8 cellular contexts compared by ENCODE assay signal in the genomic region with DNA sequence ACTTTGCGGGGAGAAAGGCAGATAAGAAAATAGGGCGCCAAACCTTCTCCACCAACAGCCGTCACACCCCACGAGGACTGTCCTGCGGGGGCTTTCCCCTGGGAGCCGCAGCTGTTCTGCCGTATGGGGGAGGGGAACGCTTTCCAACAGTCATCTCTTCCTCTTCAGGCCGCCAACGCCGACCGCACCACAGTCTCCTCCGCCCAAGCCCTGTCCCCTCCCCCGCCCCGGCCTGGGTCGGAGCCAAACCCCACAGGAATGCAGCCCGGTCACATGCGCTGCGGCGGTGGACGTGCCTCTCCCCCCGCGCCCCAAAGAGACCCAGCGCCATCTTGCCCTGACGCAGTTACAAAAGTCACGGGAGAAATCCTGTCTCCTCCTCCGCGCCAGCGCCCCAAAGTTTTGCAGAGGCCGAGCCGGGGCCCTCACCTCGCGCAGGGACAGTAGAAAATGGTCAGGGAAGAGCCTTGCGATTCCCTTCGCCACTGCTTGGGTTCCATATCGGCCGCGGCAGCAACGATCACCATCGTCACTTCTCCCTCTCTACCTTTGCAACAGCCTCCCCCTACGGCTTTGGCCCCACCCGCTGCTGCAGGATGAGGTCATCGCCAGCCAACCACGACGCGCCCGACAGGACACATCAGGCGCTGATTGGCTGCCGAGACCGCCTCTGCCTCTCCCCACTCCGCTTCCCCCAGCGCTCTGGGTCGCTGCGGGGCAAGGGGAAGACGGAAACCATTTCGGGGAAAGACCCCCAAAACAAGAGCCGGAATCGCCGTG. TPM values are rescaled to one million over a fixed set of nuclear protein-coding genes. Genes with fewer than 3 reads are reported as not detected.
DNase-seq lines count a peak whose midpoint lies in the region; ATAC-seq lines count a peak whose summit lies in the region.

No MANE protein-coding gene starts in this region.

- H3K27ac ChIP-seq in SK-N-MC (peak overlapping the region; percentile 99), temporal lobe (ENCODE audit: low read depth, low read length) (peak overlapping the region; percentile 100)

- H3K9me3 ChIP-seq in SK-N-MC (ENCODE audit: low read depth, low read length) = no peaks in the 10 kb centered on the region

- peaks cover 22% of the 10 kb centered on the region for H3K36me3 ChIP-seq in SK-N-MC (ENCODE audit: insufficient read depth, low read length)

- H3K36me3 Mint-ChIP-seq in activated naive CD4-positive, alpha-beta T cell treated with anti-CD3 and anti-CD28 coated beads, Interleukin-2, amount 50 U/mL, for 72 hours = peaks cover 55 to 91% of the 10 kb centered on the region in 2 donors

- H3K9ac ChIP-seq in SK-N-MC (ENCODE audit: insufficient read length) = peak overlapping the region; percentile 100

- H3K4me3 ChIP-seq in GM08714 (ENCODE audit: low read length) (peak overlapping the region; percentile 88), SK-N-MC (peak overlapping the region; percentile 94)

- no peaks in the 10 kb centered on the region for H3K9me3 Mint-ChIP-seq in activated naive CD4-positive, alpha-beta T cell treated with anti-CD3 and anti-CD28 coated beads, Interleukin-2, amount 50 U/mL, for 72 hours

- ATAC-seq in HG02588 (IDR thresholded peaks at IDR 0.05; ENCODE audit: unreplicated experiment) = peak; percentile 67
- ATAC-seq in activated naive CD4-positive, alpha-beta T cell treated with anti-CD3 and anti-CD28 coated beads, Interleukin-2, amount 50 U/mL, for 72 hours = peak; percentile 76

- H3K27ac Mint-ChIP-seq in activated naive CD4-positive, alpha-beta T cell treated with anti-CD3 and anti-CD28 coated beads, Interleukin-2, amount 50 U/mL, for 72 hours = peak overlapping the region; percentile 100

- DNase-seq in NCI-H1048 (lab: John Stamatoyannopoulos, UW) = peak; percentile 90
- DNase-seq in SK-N-MC (ENCODE audit: low read depth, low spot score) = peak; percentile 88
- peak; percentile 99 to 100 for DNase-seq in activated naive CD4-positive, alpha-beta T cell treated with anti-CD3 and anti-CD28 coated beads, Interleukin-2, amount 50 U/mL, for 72 hours (ENCODE audit: low spot score in 2 of 2)
- DNase-seq in glomerular endothelial cell (ENCODE audit: extremely low read depth, low read depth, low spot score) = peak; percentile 72
- peak; percentile 98 for DNase-seq in occipital lobe (lab: John Stamatoyannopoulos, UW)

RNA-seq across cellular contexts. Expression of a gene that starts 1.3 kb away (rescaled TPM):
- 100 to 1,000 TPM; 105 to 122 TPM for total RNA-seq in activated naive CD4-positive, alpha-beta T cell treated with anti-CD3 and anti-CD28 coated beads, Interleukin-2, amount 50 U/mL, for 72 hours
- total RNA-seq in glomerular endothelial cell (36.3 and 68.5 TPM in 2 replicates), occipital lobe (261 TPM), temporal lobe (217 TPM)

Comparison
In these comparisons a context has a peak if more than half of its experiments do, and no peak if none do; other contexts are left out.
1. Peak in every context shown above with its lines: DNase-seq, ATAC-seq, H3K4me3 ChIP-seq and H3K27ac ChIP-seq.